In genomic region chr1:71080782-71081696, GRCh38 we compare ENCODE assay signal across 1 cellular context.
TF ChIP-seq lines count a peak whose summit lies in the region.

ZRANB2 (minus strand) TSS chr1:71081035; CDS start chr1:71080995, 40 bp downstream.

TF ChIP-seq in K562, 482 proteins besides CTCF, POLR2A, EP300 and RAD21 (continued from another document and continues in another):
- TF ChIP-seq ZNF609 (CRISPR knock-in tag; IDR thresholded peaks at IDR 0.05; ENCODE audit: borderline replicate concordance) (no peak), ZBTB1 (CRISPR knock-in tag; IDR thresholded peaks at IDR 0.05; ENCODE audit: borderline replicate concordance, low read depth) (no peak), HNRNPK (IDR thresholded peaks at IDR 0.05; ENCODE audit: low read depth, low read length, poor library complexity, severe bottlenecking) (no peak), ZNF75A (CRISPR knock-in tag; IDR thresholded peaks at IDR 0.05) (no peak), ZNF280A (IDR thresholded peaks at IDR 0.05; ENCODE audit: low read depth, partially characterized antibody) (no peak), RUNX1 (IDR thresholded peaks at IDR 0.05; ENCODE audit: low read depth) (no peak), BHLHE40 (IDR thresholded peaks at IDR 0.05; ENCODE audit: low read length) (no peak), FOSL1 (tag; conservative IDR thresholded peaks at IDR 0.05) (peak; percentile 52), ZBTB49 (CRISPR knock-in tag; IDR thresholded peaks at IDR 0.05; ENCODE audit: borderline replicate concordance) (0 out of 2 replicates have a peak, but pooled peaks have one; percentile 37), SMARCB1 (IDR thresholded peaks at IDR 0.05; ENCODE audit: insufficient read length, low read depth) (no peak), SMARCA4 (IDR thresholded peaks at IDR 0.05) (no peak), ZKSCAN3 (CRISPR knock-in tag; IDR thresholded peaks at IDR 0.05) (no peak), CCAR2 (IDR thresholded peaks at IDR 0.05; ENCODE audit: low read depth, low read length) (no peak), U2AF2 (optimal IDR thresholded peaks at IDR 0.05; ENCODE audit: low read depth, low read length) (no peak), ZNF507 (tag; conservative IDR thresholded peaks at IDR 0.05) (no peak), ZFP91 (CRISPR knock-in tag; IDR thresholded peaks at IDR 0.05) (no peak), ZNF41 (CRISPR knock-in tag; conservative IDR thresholded peaks at IDR 0.05) (no peak), ZNF707 (CRISPR knock-in tag; conservative IDR thresholded peaks at IDR 0.05) (no peak), EZH2 (IDR thresholded peaks at IDR 0.05; ENCODE audit: borderline replicate concordance, low read depth, low read length) (no peak), CUX1 (CRISPR knock-in tag; IDR thresholded peaks at IDR 0.05) (no peak), NFE2 (IDR thresholded peaks at IDR 0.05; ENCODE audit: low read depth) (peak; percentile 91), DPF2 (IDR thresholded peaks at IDR 0.05) (no peak), RB1 (IDR thresholded peaks at IDR 0.05; ENCODE audit: low read depth) (no peak), ELF2 (CRISPR knock-in tag; IDR thresholded peaks at IDR 0.05) (peak; percentile 71; the same call in 1 of the 2 replicates), ZNF316 (IDR thresholded peaks at IDR 0.05) (no peak), ID3 (CRISPR knock-in tag; IDR thresholded peaks at IDR 0.05) (no peak), ID3 (tag; IDR thresholded peaks at IDR 0.05) (no peak), NKRF (IDR thresholded peaks at IDR 0.05; ENCODE audit: borderline replicate concordance) (no peak), THRA (IDR thresholded peaks at IDR 0.05) (peak; percentile 50), SREBF1 (IDR thresholded peaks at IDR 0.05; ENCODE audit: borderline replicate concordance, low read depth, low read length) (no peak), MTF1 (CRISPR knock-in tag; IDR thresholded peaks at IDR 0.05; ENCODE audit: borderline replicate concordance) (no peak), NRF1 (conservative IDR thresholded peaks at IDR 0.05 in 1 of 2, IDR thresholded peaks at IDR 0.05 in 1 of 2) (peak; percentile 31 to 45; a peak in 2 of 4 replicates), PHF8 (IDR thresholded peaks at IDR 0.05; ENCODE audit: borderline replicate concordance, low read length) (peak; percentile 92), TFAM (CRISPR knock-in tag; conservative IDR thresholded peaks at IDR 0.05) (no peak), OTX1 (CRISPR knock-in tag; IDR thresholded peaks at IDR 0.05) (no peak), ZNF408 (CRISPR knock-in tag; IDR thresholded peaks at IDR 0.05; ENCODE audit: low read depth) (no peak), SRSF9 (IDR thresholded peaks at IDR 0.05; ENCODE audit: borderline replicate concordance, low read depth, low read length) (no peak), SPI1 (IDR thresholded peaks at IDR 0.05; ENCODE audit: borderline replicate concordance, low read depth, low read length) (peak; percentile 74), ZNF224 (CRISPR knock-in tag; IDR thresholded peaks at IDR 0.05) (no peak), FOXO4 (CRISPR knock-in tag; IDR thresholded peaks at IDR 0.05) (no peak), HDAC2 (IDR thresholded peaks at IDR 0.05) (no peak), TARDBP (IDR thresholded peaks at IDR 0.05) (no peak), MBD2 (IDR thresholded peaks at IDR 0.05; ENCODE audit: borderline replicate concordance, low read depth) (peak; percentile 31; the same call in 1 of the 2 replicates)
